21 cellular contexts compared by ENCODE assay signal in genomic region chr2:173588931-173589369, GRCh38.
DNase-seq lines count a peak whose midpoint lies in the region; ATAC-seq, FAIRE-seq and TF ChIP-seq lines count a peak whose summit lies in the region.
"Had no signal": no experiment of that assay in that cellular context is flagged by ENCODE, and none has a peak within 500 bp of the region (broad histone marks: within the 10 kb centered on the region; RNA-seq: fewer than 3 reads in every experiment).

No MANE protein-coding gene starts in this region.

- TF ChIP-seq CTCF in HCT116 (IDR thresholded peaks at IDR 0.05 in 2 of 3, conservative IDR thresholded peaks at IDR 0.05 in 1 of 3; ENCODE audit: borderline replicate concordance in 1 of 3, insufficient read depth in 1 of 3, low read depth in 2 of 3, low read length in 2 of 3) (no peak), RWPE1 (conservative IDR thresholded peaks at IDR 0.05; ENCODE audit: low read depth) (no peak), fibroblast of mammary gland (conservative IDR thresholded peaks at IDR 0.05; ENCODE audit: control insufficient read depth, insufficient read depth, low read depth, low read length) (no peak), gastrocnemius medialis (IDR thresholded peaks at IDR 0.05 in 4 of 5, conservative IDR thresholded peaks at IDR 0.05 in 1 of 5) (no peak)

- no peak for TF ChIP-seq RAD21 in HCT116 (IDR thresholded peaks at IDR 0.05; ENCODE audit: low read depth)

- H3K36me3 ChIP-seq in HCT116 (ENCODE audit: control insufficient read depth in 1 of 2, insufficient read depth in 2 of 2, low read length in 2 of 2) (no peaks in the 10 kb centered on the region), gastrocnemius medialis (no peaks in the 10 kb centered on the region)
- H3K36me3 ChIP-seq: right lobe of liver, tibial nerve had no signal

- no peak overlapping the region for H3K9ac ChIP-seq in HCT116 (ENCODE audit: low read length)
- H3K9ac ChIP-seq: GM23248 had no signal

- H3K79me2 ChIP-seq in HCT116 (ENCODE audit: insufficient read depth, low read length), result no peaks in the 10 kb centered on the region

- TF ChIP-seq POLR2A in HCT116 (IDR thresholded peaks at IDR 0.05; ENCODE audit: borderline replicate concordance, extremely low read depth, insufficient read depth, insufficient read length), result no peak
- TF ChIP-seq POLR2A in gastrocnemius medialis (IDR thresholded peaks at IDR 0.05), result no peak

- peaks cover 13% of the 10 kb centered on the region for H3K27me3 Mint-ChIP-seq in activated T-cell treated with anti-CD3 and anti-CD28 coated beads, Interleukin-2, amount 50 U/mL, for 4 hours (ENCODE audit: low read depth)

- H3K4me2 ChIP-seq in HCT116 (ENCODE audit: low read length), result peak overlapping the region; percentile 71

- peaks cover 11% of the 10 kb centered on the region for H3K9me3 Mint-ChIP-seq in activated T-cell treated with anti-CD3 and anti-CD28 coated beads, Interleukin-2, amount 50 U/mL, for 4 hours

- DNase-seq in HCT116 (ENCODE audit: low read depth, low spot score) (no peak), RWPE1 (ENCODE audit: low spot score) (peak; percentile 8), fibroblast of mammary gland (ENCODE audit: low read depth) (peak; percentile 7), gastrocnemius medialis (peak; percentile 55 to 68), SK-N-DZ (ENCODE audit: low spot score) (no peak), frontal cortex (ENCODE audit: low spot score in 2 of 2) (no peak)
- DNase-seq in activated T-cell treated with anti-CD3 and anti-CD28 coated beads, Interleukin-2, amount 50 U/mL, for 4 hours, result no peak
- DNase-seq: activated CD4-positive, alpha-beta memory T cell treated with anti-CD3 and anti-CD28 coated beads, Interleukin-2, amount 10 ng/mL, durations not matched to agents 7 days and 5 days; activated naive CD4-positive, alpha-beta T cell treated with anti-CD3 and anti-CD28 coated beads, Interleukin-2, amount 10 ng/mL, durations not matched to agents 7 days and 5 days; activated T-cell treated with anti-CD3 and anti-CD28 coated beads, Interleukin-2, amount 50 U/mL, for 24 hours; anterior cingulate cortex; foreskin melanocyte; GM23248; Kasumi-1; right lobe of liver; T-helper 2 cell had no signal

- H3K27me3 ChIP-seq in HCT116 (ENCODE audit: insufficient read depth, low read length), result no peaks in the 10 kb centered on the region
- no peaks in the 10 kb centered on the region for H3K27me3 ChIP-seq in gastrocnemius medialis
- H3K27me3 ChIP-seq: right lobe of liver, tibial nerve had no signal

- RAD21 ChIA-PET in HCT116 (lab: Charles Lee; ENCODE audit: low non-redundant PET in 1 of 2, low total read pairs in 2 of 2, uncharacterized antibody in 2 of 2, unreplicated experiment in 2 of 2), result interaction anchor here in 1 of 2 experiments (1.3 kb wide), 1 partner anchor 21 kb away, joined by 3 read pairs; no protein-coding TSS in a partner anchor

- CTCF ChIA-PET in HCT116 (lab: Charles Lee) (no interaction called here), RWPE1 (lab: Yijun Ruan, JAX) (interaction anchor here (0.6 kb wide), 1 partner anchor 342 kb away, joined by 3 read pairs; no protein-coding TSS in a partner anchor)

- POLR2A ChIA-PET in HCT116 (lab: Charles Lee) (no interaction called here), RWPE1 (lab: Yijun Ruan, JAX; ENCODE audit: low non-redundant PET) (interaction anchor here (0.5 kb wide), 1 partner anchor 274 kb away, joined by 3 read pairs; no protein-coding TSS in a partner anchor)

- no peak for FAIRE-seq in frontal cortex (lab: Jason Lieb, UNC)
- FAIRE-seq: GM19239, HTR-8/SVneo had no signal

- no peaks in the 10 kb centered on the region for H3K9me2 ChIP-seq in HCT116 (ENCODE audit: insufficient read depth)

- no peak overlapping the region for H2AFZ ChIP-seq in HCT116 (ENCODE audit: low read depth, low read length, poor library complexity, severe bottlenecking)
- H2AFZ ChIP-seq: GM23248 had no signal

- H3K9me3 ChIP-seq in HCT116 (ENCODE audit: control insufficient read depth in 1 of 2, insufficient read depth in 1 of 2, low read depth in 1 of 2, low read length in 2 of 2) (peaks cover 4 to 8% of the 10 kb centered on the region in 2 experiments; a peak in 2 of 4 replicates), gastrocnemius medialis (no peaks in the 10 kb centered on the region)
- H3K9me3 ChIP-seq: right lobe of liver had no signal

- H3K36me3 Mint-ChIP-seq in activated T-cell treated with anti-CD3 and anti-CD28 coated beads, Interleukin-2, amount 50 U/mL, for 4 hours (ENCODE audit: insufficient read depth), result no peaks in the 10 kb centered on the region
- H3K36me3 Mint-ChIP-seq: activated naive CD4-positive, alpha-beta T cell treated with anti-CD3 and anti-CD28 coated beads, Interleukin-2, amount 10 ng/mL, durations not matched to agents 7 days and 5 days; stimulated activated memory B cell treated with anti-CD40 and anti-IgM and Interleukin-4, amounts not matched to agents 10 μg/mL and 1 μg/mL and 100 μg/mL, for 72 hours had no signal

- intact Hi-C loops in HCT116 (cut with micrococcal nuclease), result no loop called here
- intact Hi-C loops in gastrocnemius medialis (cut with DNase I; ENCODE audit: low total_unique reads), result loop anchor here (10.0 kb wide), 1 partner anchor 746 kb away; the partner anchor contains the start of gene SP9

- no peak overlapping the region for H3K4me3 Mint-ChIP-seq in activated T-cell treated with anti-CD3 and anti-CD28 coated beads, Interleukin-2, amount 50 U/mL, for 4 hours
- H3K4me3 Mint-ChIP-seq: activated CD4-positive, alpha-beta memory T cell treated with anti-CD3 and anti-CD28 coated beads, Interleukin-2, amount 10 ng/mL, durations not matched to agents 7 days and 5 days; activated naive CD4-positive, alpha-beta T cell treated with anti-CD3 and anti-CD28 coated beads, Interleukin-2, amount 10 ng/mL, durations not matched to agents 7 days and 5 days; activated T-cell treated with anti-CD3 and anti-CD28 coated beads, Interleukin-2, amount 50 U/mL, for 24 hours; stimulated activated memory B cell treated with anti-CD40 and anti-IgM and Interleukin-4, amounts not matched to agents 10 μg/mL and 1 μg/mL and 100 μg/mL, for 72 hours had no signal

- H4K20me1 ChIP-seq in HCT116 (ENCODE audit: insufficient read depth), result no peaks in the 10 kb centered on the region

- ATAC-seq in HCT116 (no peak), gastrocnemius medialis (peak; percentile 65 to 76)
- ATAC-seq in activated T-cell treated with anti-CD3 and anti-CD28 coated beads, Interleukin-2, amount 50 U/mL, for 4 hours, result no peak
- ATAC-seq: right lobe of liver; stimulated activated memory B cell treated with anti-CD40 and anti-IgM and Interleukin-4, amounts not matched to agents 10 μg/mL and 1 μg/mL and 100 μg/mL, for 72 hours had no signal

- peaks cover 29 to 34% of the 10 kb centered on the region in 2 experiments for H3K4me1 ChIP-seq in HCT116 (ENCODE audit: control insufficient read depth in 1 of 2, insufficient read depth in 2 of 2, low read length in 2 of 2)
- H3K4me1 ChIP-seq in gastrocnemius medialis, result peaks cover 23% of the 10 kb centered on the region in 2 donors
- H3K4me1 ChIP-seq: right lobe of liver, tibial nerve had no signal

- no peak overlapping the region for H3K4me3 ChIP-seq in HCT116 (replicated peaks in 1 of 2; ENCODE audit: low read depth in 1 of 2, low read length in 2 of 2)
- no peak overlapping the region for H3K4me3 ChIP-seq in fibroblast of mammary gland (ENCODE audit: control insufficient read depth, low read depth, low read length)
- no peak overlapping the region for H3K4me3 ChIP-seq in gastrocnemius medialis
- H3K4me3 ChIP-seq: GM23248, lung, right lobe of liver, tibial nerve had no signal

- H3K27ac ChIP-seq in HCT116 (ENCODE audit: low read depth, low read length), result no peak overlapping the region
- peak overlapping the region; percentile 68 for H3K27ac ChIP-seq in RWPE1
- H3K27ac ChIP-seq in gastrocnemius medialis, result peak overlapping the region; percentile 81 to 89 (median 88)
- H3K27ac ChIP-seq: GM23248, right lobe of liver, tibial nerve had no signal

- in situ Hi-C loops in gastrocnemius medialis (cut with MboI; ENCODE audit: low sequenced_read_pairs in 4 of 4), result loop anchor here in 2 of 4 donors (25.0 kb wide), 1 partner anchor 448 kb away; no protein-coding TSS in a partner anchor

- no TSS peak for BruUV-seq in HCT116 (replicated peaks; lab: Mats Ljungman, UMichigan)

- H3K4me1 Mint-ChIP-seq in activated T-cell treated with anti-CD3 and anti-CD28 coated beads, Interleukin-2, amount 50 U/mL, for 4 hours (ENCODE audit: low read depth), result no peaks in the 10 kb centered on the region
- H3K4me1 Mint-ChIP-seq: activated CD4-positive, alpha-beta memory T cell treated with anti-CD3 and anti-CD28 coated beads, Interleukin-2, amount 10 ng/mL, durations not matched to agents 7 days and 5 days; activated naive CD4-positive, alpha-beta T cell treated with anti-CD3 and anti-CD28 coated beads, Interleukin-2, amount 10 ng/mL, durations not matched to agents 7 days and 5 days had no signal

TF ChIP-seq in HCT116, 20 proteins besides CTCF, POLR2A, EP300 and RAD21:
- TF ChIP-seq JUND (IDR thresholded peaks at IDR 0.05) (no peak), TCF7L2 (IDR thresholded peaks at IDR 0.05; ENCODE audit: borderline replicate concordance, extremely low read depth, insufficient read depth, insufficient read length) (no peak), EGR1 (IDR thresholded peaks at IDR 0.05; ENCODE audit: low read depth) (no peak), SIN3A (IDR thresholded peaks at IDR 0.05; ENCODE audit: low read depth) (no peak), FOSL1 (IDR thresholded peaks at IDR 0.05; ENCODE audit: low read depth) (no peak), POLR2AphosphoS5 (IDR thresholded peaks at IDR 0.05; ENCODE audit: low read depth, low read length) (no peak), ZNF274 (IDR thresholded peaks at IDR 0.05; ENCODE audit: low read depth, low read length) (no peak)

Comparison
In these comparisons a context has a peak if more than half of its experiments do, and no peak if none do; other contexts are left out.
1. ATAC-seq: peak in gastrocnemius medialis (2 of 2); none in HCT116 (single experiment) and activated T-cell treated with anti-CD3 and anti-CD28 coated beads, Interleukin-2, amount 50 U/mL, for 4 hours (0 of 2).
2. DNase-seq: peak in RWPE1 (single experiment), fibroblast of mammary gland (single experiment) and gastrocnemius medialis (2 of 2); none in HCT116 (single experiment), SK-N-DZ (single experiment), frontal cortex (0 of 2) and activated T-cell treated with anti-CD3 and anti-CD28 coated beads, Interleukin-2, amount 50 U/mL, for 4 hours (single experiment).